Comparison of ENCODE assay signal across 8 cellular contexts in genomic region chr16:13866073-13866472, GRCh38. TPM values are rescaled to one million over a fixed set of nuclear protein-coding genes. Genes with fewer than 3 reads are reported as not detected.
A peak's percentile ranks its signal among the peaks of the same experiment; 100 is the strongest.
DNase-seq lines count a peak whose midpoint lies in the region; ATAC-seq and TF ChIP-seq lines count a peak whose summit lies in the region.

No MANE protein-coding gene starts in this region.

- H3K4me3 Mint-ChIP-seq in activated naive CD4-positive, alpha-beta T cell treated with anti-CD3 and anti-CD28 coated beads, Interleukin-2, amount 10 ng/mL, durations not matched to agents 7 days and 5 days: no peak overlapping the region

- ATAC-seq in HG02981 (IDR thresholded peaks at IDR 0.05; ENCODE audit: unreplicated experiment) (peak; percentile 71), heart right ventricle (peak; percentile 75 to 97 (median 90)), sciatic nerve (no peak), GM21367 (IDR thresholded peaks at IDR 0.05; ENCODE audit: unreplicated experiment) (no peak)

- H3K27ac Mint-ChIP-seq in activated naive CD4-positive, alpha-beta T cell treated with anti-CD3 and anti-CD28 coated beads, Interleukin-2, amount 10 ng/mL, durations not matched to agents 7 days and 5 days: no peak overlapping the region

- H3K27ac ChIP-seq in heart right ventricle: no peak overlapping the region

- CTCF ChIA-PET in activated naive CD4-positive, alpha-beta T cell treated with anti-CD3 and anti-CD28 coated beads, Interleukin-2, amount 10 ng/mL, durations not matched to agents 7 days and 5 days (lab: Charles Lee): interaction anchor here (0.6 to 1.2 kb wide), 5 partner anchors 28 to 54 kb away, joined by 3 to 6 read pairs (median 3); partner anchors contain the start of gene ERCC4

- peak; percentile 67 for DNase-seq in EL
- peak; percentile 75 for DNase-seq in OCI-M1 (lab: John Stamatoyannopoulos, UW)
- peak; percentile 53 for DNase-seq in activated naive CD4-positive, alpha-beta T cell treated with anti-CD3 and anti-CD28 coated beads, Interleukin-2, amount 10 ng/mL, durations not matched to agents 7 days and 5 days
- DNase-seq in heart right ventricle: peak; percentile 58 to 71
- peak; percentile 62 for DNase-seq in sciatic nerve (ENCODE audit: low spot score)
- DNase-seq in SKM-1 treated with dmso at 0.1 percent for 144 hours (lab: John Stamatoyannopoulos, UW; ENCODE audit: unreplicated experiment): no peak

- no peak overlapping the region for H3K4me3 ChIP-seq in heart right ventricle

- peaks cover 0 to 3% (median 0%) of the 10 kb centered on the region in 7 donors for H3K27me3 ChIP-seq in heart right ventricle

- no peaks in the 10 kb centered on the region for H3K36me3 Mint-ChIP-seq in activated naive CD4-positive, alpha-beta T cell treated with anti-CD3 and anti-CD28 coated beads, Interleukin-2, amount 10 ng/mL, durations not matched to agents 7 days and 5 days

- WGBS in heart right ventricle, 2 donors: 18 to 19% methylated on average over 8 of the region's 8 CpGs

- H3K4me1 ChIP-seq in heart right ventricle: no peaks in the 10 kb centered on the region

- no peaks in the 10 kb centered on the region for H3K36me3 ChIP-seq in heart right ventricle

- intact Hi-C loops in heart right ventricle (cut with DNase I): loop anchor here in 3 of 10 donors (2.0 to 5.0 kb wide), 2 partner anchors 51 to 53 kb away; no protein-coding TSS in a partner anchor
- intact Hi-C loops in sciatic nerve (cut with DNase I): no loop called here

- peaks cover 3% of the 10 kb centered on the region for H3K9me3 Mint-ChIP-seq in activated naive CD4-positive, alpha-beta T cell treated with anti-CD3 and anti-CD28 coated beads, Interleukin-2, amount 10 ng/mL, durations not matched to agents 7 days and 5 days

- no peaks in the 10 kb centered on the region for H3K4me1 Mint-ChIP-seq in activated naive CD4-positive, alpha-beta T cell treated with anti-CD3 and anti-CD28 coated beads, Interleukin-2, amount 10 ng/mL, durations not matched to agents 7 days and 5 days

- peaks cover 0 to 19% (median 0%) of the 10 kb centered on the region in 11 donors for H3K9me3 ChIP-seq in heart right ventricle

- TF ChIP-seq CTCF in heart right ventricle (IDR thresholded peaks at IDR 0.05): peak; percentile 11 to 82 (median 72)

- no peaks in the 10 kb centered on the region for H3K27me3 Mint-ChIP-seq in activated naive CD4-positive, alpha-beta T cell treated with anti-CD3 and anti-CD28 coated beads, Interleukin-2, amount 10 ng/mL, durations not matched to agents 7 days and 5 days

RNA-seq across cellular contexts. Expression of gene ERCC4, which starts 53.9 kb away (rescaled TPM):
- 10 to 100 TPM in 5 of 10 donors, 1 to 10 TPM in 5; 5.1 to 13.1 (median 10.2) TPM for total RNA-seq in heart right ventricle
- 1 to 10 TPM; 1.3 to 2.0 TPM for polyA plus RNA-seq in heart right ventricle
- total RNA-seq in sciatic nerve: 17.3 TPM

Comparison
In these comparisons a context has a peak if more than half of its experiments do, and no peak if none do; other contexts are left out.
1. ATAC-seq: peak in HG02981 (single experiment) and heart right ventricle (8 of 8); none in sciatic nerve (single experiment) and GM21367 (single experiment).